9 cellular contexts compared by ENCODE assay signal in genomic region chr1:196609114-196609737, GRCh38. TPM values are rescaled to one million over a fixed set of nuclear protein-coding genes. Genes with fewer than 3 reads are reported as not detected.
DNase-seq lines count a peak whose midpoint lies in the region; ATAC-seq, FAIRE-seq and TF ChIP-seq lines count a peak whose summit lies in the region.
"Had no signal": no experiment of that assay in that cellular context is flagged by ENCODE, and none has a peak within 500 bp of the region (broad histone marks: within the 10 kb centered on the region; RNA-seq: fewer than 3 reads in every experiment).

No MANE protein-coding gene starts in this region.

- H3K18ac ChIP-seq in mesenchymal stem cell (ENCODE audit: low read depth in 1 of 2, low read length in 2 of 2) = peak overlapping the region in 1 of 2 experiments; percentile 30

- H3K23ac ChIP-seq in mesenchymal stem cell (ENCODE audit: low read length in 2 of 2) = no peak overlapping the region

- H4K8ac ChIP-seq in mesenchymal stem cell (ENCODE audit: low read length) = peak overlapping the region; percentile 71

- no peaks in the 10 kb centered on the region for H3K36me3 ChIP-seq in CD4-positive, alpha-beta memory T cell (ENCODE audit: insufficient read depth, low read length)
- no peaks in the 10 kb centered on the region for H3K36me3 ChIP-seq in mesenchymal stem cell (ENCODE audit: control insufficient read depth in 1 of 2, insufficient read depth in 2 of 2, low read depth in 1 of 2, low read length in 2 of 2)

- H3K27me3 Mint-ChIP-seq in CD4-positive, alpha-beta memory T cell = peaks cover 20 to 23% of the 10 kb centered on the region in 2 donors
- peaks cover 4% of the 10 kb centered on the region for H3K27me3 Mint-ChIP-seq in chondrocyte (ENCODE audit: low read depth)
- peaks cover 2 to 6% (median 6%) of the 10 kb centered on the region in 3 donors for H3K27me3 Mint-ChIP-seq in immature natural killer cell (ENCODE audit: low read depth in 3 of 3)

- no peak overlapping the region for H3K27ac ChIP-seq in CD4-positive, alpha-beta memory T cell (ENCODE audit: low read depth, low read length)
- H3K27ac ChIP-seq in mesenchymal stem cell (ENCODE audit: low read length, poor library complexity, severe bottlenecking) = peak overlapping the region; percentile 73

- peak; percentile 65 for ATAC-seq in HG03432 (IDR thresholded peaks at IDR 0.05; ENCODE audit: unreplicated experiment)
- no peak for ATAC-seq in HG03571 (IDR thresholded peaks at IDR 0.05; ENCODE audit: unreplicated experiment)

- POLR2A ChIA-PET in CD4-positive, alpha-beta memory T cell (lab: Charles Lee; ENCODE audit: partially characterized antibody) = no interaction called here

- H3K9me3 Mint-ChIP-seq in CD4-positive, alpha-beta memory T cell = peaks cover 0 to 6% (median 0%) of the 10 kb centered on the region in 8 donors
- no peaks in the 10 kb centered on the region for H3K9me3 Mint-ChIP-seq in chondrocyte (ENCODE audit: low read depth)
- peaks cover 0 to 35% (median 13%) of the 10 kb centered on the region in 6 donors for H3K9me3 Mint-ChIP-seq in immature natural killer cell

- peak overlapping the region; percentile 68 for H3K9ac ChIP-seq in mesenchymal stem cell (ENCODE audit: low read length)

- peak overlapping the region in 7 of 8 donors; percentile 37 to 86 (median 77) for H3K4me3 Mint-ChIP-seq in CD4-positive, alpha-beta memory T cell
- H3K4me3 Mint-ChIP-seq in chondrocyte (ENCODE audit: unreplicated experiment) (peak overlapping the region; percentile 96), immature natural killer cell (no peak overlapping the region)

- no peak overlapping the region for H3K4me3 ChIP-seq in CD4-positive, alpha-beta memory T cell (ENCODE audit: low read length in 2 of 2)
- peak overlapping the region; percentile 68 to 77 for H3K4me3 ChIP-seq in mesenchymal stem cell (ENCODE audit: insufficient read depth in 1 of 2, low read depth in 1 of 2, low read length in 2 of 2)

- WGBS in mesenchymal stem cell = 20% methylated on average over 16 of the region's 16 CpGs

- no peaks in the 10 kb centered on the region for H3K4me1 ChIP-seq in CD4-positive, alpha-beta memory T cell (ENCODE audit: insufficient read depth, low read length)
- peaks cover 3% of the 10 kb centered on the region for H3K4me1 ChIP-seq in mesenchymal stem cell (ENCODE audit: control insufficient read depth, insufficient read depth, low read depth, low read length)

- no peak overlapping the region for H2AK5ac ChIP-seq in mesenchymal stem cell (ENCODE audit: low read length, severe bottlenecking)

- DNase-seq in CD4-positive, alpha-beta memory T cell = peak in 1 of 5 donors; percentile 1
- DNase-seq in chondrocyte (ENCODE audit: low spot score) (no peak), mesenchymal stem cell (no peak), urothelium cell line (ENCODE audit: low spot score) (peak; percentile 2), NCI-H2196 treated with DMSO at 0.1 percent for 48 hours (lab: John Stamatoyannopoulos, UW; ENCODE audit: unreplicated experiment) (no peak), immature natural killer cell (no peak)

- intact Hi-C loops in CD4-positive, alpha-beta memory T cell (cut with micrococcal nuclease) = no loop called here

- H2BK12ac ChIP-seq in mesenchymal stem cell (ENCODE audit: low read length in 2 of 2) = peak overlapping the region in 1 of 2 experiments; percentile 42

- H2BK15ac ChIP-seq in mesenchymal stem cell (ENCODE audit: low read depth, poor library complexity, severe bottlenecking) = no peak overlapping the region

- H2BK120ac ChIP-seq in mesenchymal stem cell (ENCODE audit: low read depth, low read length) = no peak overlapping the region

- H3K14ac ChIP-seq in mesenchymal stem cell (ENCODE audit: low read length in 2 of 2) = no peak overlapping the region

- no peak overlapping the region for H4K91ac ChIP-seq in mesenchymal stem cell (ENCODE audit: low read length)

- H3K9me3 ChIP-seq in CD4-positive, alpha-beta memory T cell (ENCODE audit: control insufficient read depth in 1 of 2, low read length in 2 of 2) = no peaks in the 10 kb centered on the region
- no peaks in the 10 kb centered on the region for H3K9me3 ChIP-seq in mesenchymal stem cell (ENCODE audit: control insufficient read depth, low read length)

- H2AFZ ChIP-seq in mesenchymal stem cell (ENCODE audit: low read depth, low read length) = peak overlapping the region; percentile 79

- CTCF ChIA-PET in CD4-positive, alpha-beta memory T cell (lab: Charles Lee; ENCODE audit: partially characterized antibody) = no interaction called here

- no peak for FAIRE-seq in urothelium cell line (lab: Jason Lieb, UNC)
- FAIRE-seq: GM18507 had no signal

- peak overlapping the region; percentile 64 for H3K4me2 ChIP-seq in mesenchymal stem cell (ENCODE audit: low read length, poor library complexity, severe bottlenecking)

- no peaks in the 10 kb centered on the region for H3K27me3 ChIP-seq in CD4-positive, alpha-beta memory T cell (ENCODE audit: insufficient read depth, low read length)
- no peaks in the 10 kb centered on the region for H3K27me3 ChIP-seq in mesenchymal stem cell (ENCODE audit: control insufficient read depth in 1 of 2, insufficient read depth in 1 of 2, low read length in 2 of 2)

- H3K27ac Mint-ChIP-seq in CD4-positive, alpha-beta memory T cell = no peak overlapping the region
- H3K27ac Mint-ChIP-seq in chondrocyte (ENCODE audit: unreplicated experiment) = peak overlapping the region; percentile 88
- no peak overlapping the region for H3K27ac Mint-ChIP-seq in immature natural killer cell

- H3K36me3 Mint-ChIP-seq in CD4-positive, alpha-beta memory T cell = no peaks in the 10 kb centered on the region
- H3K36me3 Mint-ChIP-seq in chondrocyte (ENCODE audit: low read depth) (no peaks in the 10 kb centered on the region), immature natural killer cell (no peaks in the 10 kb centered on the region)

- H3K79me1 ChIP-seq in mesenchymal stem cell (replicated peaks; ENCODE audit: low read length, poor library complexity, severe bottlenecking) = peaks cover 5% of the 10 kb centered on the region

- H2BK5ac ChIP-seq in mesenchymal stem cell (ENCODE audit: low read depth, low read length, poor library complexity, severe bottlenecking) = no peak overlapping the region

- peak; percentile 34 for TF ChIP-seq CTCF in chondrocyte (IDR thresholded peaks at IDR 0.05)

- H3K4ac ChIP-seq in mesenchymal stem cell (ENCODE audit: low read depth in 1 of 2, low read length in 2 of 2) = no peak overlapping the region

- H3K4me1 Mint-ChIP-seq in CD4-positive, alpha-beta memory T cell = peaks cover 5 to 8% (median 7%) of the 10 kb centered on the region in 4 donors
- H3K4me1 Mint-ChIP-seq in chondrocyte (ENCODE audit: low read depth) (peaks cover 31% of the 10 kb centered on the region), immature natural killer cell (no peaks in the 10 kb centered on the region)

RNA-seq across cellular contexts. Expression of gene KCNT2, which starts 1.0 kb away (rescaled TPM):
- total RNA-seq in CD4-positive, alpha-beta memory T cell = not detected
- polyA plus RNA-seq in CD4-positive, alpha-beta memory T cell = not detected
- total RNA-seq in chondrocyte = 11.9 to 15.9 TPM (median 13.4 TPM) in 3 replicates
- 2.4 TPM for polyA plus RNA-seq in mesenchymal stem cell (2013, experiment 1 of 2)
- 2.8 TPM for polyA plus RNA-seq in mesenchymal stem cell (2013, experiment 2 of 2)
- not detected for polyA plus RNA-seq in immature natural killer cell

RNA-seq across cellular contexts. Expression of gene CFH, which starts 42.6 kb away (rescaled TPM):
- total RNA-seq in CD4-positive, alpha-beta memory T cell = 10 to 100 TPM; 11.9 to 13.4 TPM
- 10 to 100 TPM; 13.8 to 16.6 TPM for polyA plus RNA-seq in CD4-positive, alpha-beta memory T cell
- total RNA-seq in chondrocyte = 21.3 to 95.0 TPM (median 24.0 TPM) in 3 replicates
- 107 TPM for polyA plus RNA-seq in mesenchymal stem cell (2013, experiment 1 of 2)
- polyA plus RNA-seq in mesenchymal stem cell (2013, experiment 2 of 2) = 110 TPM
- 1 to 10 TPM in 1 of 3 donors, under 1 TPM in 2; 0.19 to 4.9 (median 0.74) TPM for polyA plus RNA-seq in immature natural killer cell

Comparison
In these comparisons a context has a peak if more than half of its experiments do, and no peak if none do; other contexts are left out.
1. H3K4me3 ChIP-seq: peak in mesenchymal stem cell (2 of 2); none in CD4-positive, alpha-beta memory T cell (0 of 2).
2. H3K4me3 Mint-ChIP-seq: peak in CD4-positive, alpha-beta memory T cell (7 of 8) and chondrocyte (single experiment); none in immature natural killer cell (0 of 5).
3. RNA of gene KCNT2, which starts 1.0 kb away (total RNA-seq): 11.9 to 15.9 TPM in chondrocyte; not detected in CD4-positive, alpha-beta memory T cell; every median in the first group is over 10 times any median in the second.